8 cellular contexts compared by ENCODE assay signal in genomic region chr15:40238927-40239591, GRCh38. TPM values are rescaled to one million over a fixed set of nuclear protein-coding genes. Genes with fewer than 3 reads are reported as not detected.
A peak's percentile ranks its signal among the peaks of the same experiment; 100 is the strongest.
DNase-seq lines count a peak whose midpoint lies in the region; ATAC-seq, FAIRE-seq and TF ChIP-seq lines count a peak whose summit lies in the region.

PAK6 (plus strand) TSS chr15:40239063; CDS start chr15:40264786, 25,723 bp downstream.

- H3K9me3 Mint-ChIP-seq in activated CD4-positive, alpha-beta T cell treated with anti-CD3 and anti-CD28 coated beads, Interleukin-2, amount 10 ng/mL, durations not matched to agents 7 days and 5 days = no peaks in the 10 kb centered on the region
- no peaks in the 10 kb centered on the region for H3K9me3 Mint-ChIP-seq in naive thymus-derived CD8-positive, alpha-beta T cell

- no peaks in the 10 kb centered on the region for H3K9me2 ChIP-seq in MM.1S (replicated peaks; ENCODE audit: insufficient read depth, low read length)

- no peaks in the 10 kb centered on the region for H3K27me3 ChIP-seq in MM.1S (replicated peaks; ENCODE audit: insufficient read depth, low read length)
- peaks cover 0 to 21% (median 0%) of the 10 kb centered on the region in 4 donors for H3K27me3 ChIP-seq in esophagus squamous epithelium
- H3K27me3 ChIP-seq in tibial artery = peaks cover 0 to 26% of the 10 kb centered on the region in 2 donors

- intact Hi-C loops in esophagus squamous epithelium (cut with DNase I) (no loop called here), tibial artery (cut with DNase I; ENCODE audit: low total_unique reads) (no loop called here)

- H3K79me2 ChIP-seq in MM.1S (ENCODE audit: low read length) = no peaks in the 10 kb centered on the region

- peak in 1 of 4 donors; percentile 17 for TF ChIP-seq POLR2A in esophagus squamous epithelium (IDR thresholded peaks at IDR 0.05)

- CTCF ChIA-PET in activated CD4-positive, alpha-beta T cell treated with anti-CD3 and anti-CD28 coated beads, Interleukin-2, amount 10 ng/mL, durations not matched to agents 7 days and 5 days (lab: Charles Lee) = interaction anchor here (0.6 to 1.5 kb wide), 5 partner anchors 9 to 238 kb away, joined by 3 to 7 read pairs (median 3); no protein-coding TSS in a partner anchor

- peak within 1 kb of the TSS; percentile 19; the same call in 1 of the 2 replicates for H2AFZ ChIP-seq in MM.1S (ENCODE audit: low read length)

- H3K4me3 Mint-ChIP-seq in activated CD4-positive, alpha-beta T cell treated with anti-CD3 and anti-CD28 coated beads, Interleukin-2, amount 10 ng/mL, durations not matched to agents 7 days and 5 days = no peak within 1 kb of the TSS
- H3K4me3 Mint-ChIP-seq in naive thymus-derived CD8-positive, alpha-beta T cell = peak within 1 kb of the TSS in 7 of 10 donors; percentile 6 to 69 (median 19)

- TF ChIP-seq CTCF in MM.1S (IDR thresholded peaks at IDR 0.05; ENCODE audit: low read length) = no peak
- TF ChIP-seq CTCF in esophagus squamous epithelium (IDR thresholded peaks at IDR 0.05) = no peak
- no peak for TF ChIP-seq CTCF in tibial artery (IDR thresholded peaks at IDR 0.05)

- no peak within 1 kb of the TSS for H3K27ac ChIP-seq in MM.1S (ENCODE audit: low read length)
- peak within 1 kb of the TSS; percentile 82 to 94 (median 86) for H3K27ac ChIP-seq in esophagus squamous epithelium
- H3K27ac ChIP-seq in tibial artery = no peak within 1 kb of the TSS

- H3K4me3 ChIP-seq in MM.1S (ENCODE audit: low read length) = peak within 1 kb of the TSS; percentile 34; the same call in 1 of the 2 replicates
- peak within 1 kb of the TSS; percentile 26 to 63 (median 50) for H3K4me3 ChIP-seq in esophagus squamous epithelium
- peak within 1 kb of the TSS; percentile 8 to 44 for H3K4me3 ChIP-seq in tibial artery

- H3K36me3 Mint-ChIP-seq in activated CD4-positive, alpha-beta T cell treated with anti-CD3 and anti-CD28 coated beads, Interleukin-2, amount 10 ng/mL, durations not matched to agents 7 days and 5 days (ENCODE audit: low read depth) = no peaks in the 10 kb centered on the region
- H3K36me3 Mint-ChIP-seq in naive thymus-derived CD8-positive, alpha-beta T cell = peaks cover 0 to 2% (median 0%) of the 10 kb centered on the region in 3 donors

- POLR2A ChIA-PET in activated CD4-positive, alpha-beta T cell treated with anti-CD3 and anti-CD28 coated beads, Interleukin-2, amount 10 ng/mL, durations not matched to agents 7 days and 5 days (lab: Charles Lee) = no interaction called here
- POLR2A ChIA-PET in naive thymus-derived CD8-positive, alpha-beta T cell (lab: Charles Lee) = no interaction called here

- no peaks in the 10 kb centered on the region for H3K36me3 ChIP-seq in MM.1S (replicated peaks; ENCODE audit: insufficient read depth, low read length)
- no peaks in the 10 kb centered on the region for H3K36me3 ChIP-seq in esophagus squamous epithelium
- no peaks in the 10 kb centered on the region for H3K36me3 ChIP-seq in tibial artery

- no peaks in the 10 kb centered on the region for H3K9me3 ChIP-seq in MM.1S (replicated peaks; ENCODE audit: insufficient read depth, low read length)
- H3K9me3 ChIP-seq in esophagus squamous epithelium = no peaks in the 10 kb centered on the region
- no peaks in the 10 kb centered on the region for H3K9me3 ChIP-seq in tibial artery

- ATAC-seq in naive thymus-derived CD8-positive, alpha-beta T cell = peak; percentile 33 to 63
- ATAC-seq in GM21786 (IDR thresholded peaks at IDR 0.05; ENCODE audit: unreplicated experiment) = no peak

- WGBS in esophagus squamous epithelium, 2 donors = 0 to 1% methylated on average over 8 to 17 of the region's 36 CpGs

- H3K27ac Mint-ChIP-seq in activated CD4-positive, alpha-beta T cell treated with anti-CD3 and anti-CD28 coated beads, Interleukin-2, amount 10 ng/mL, durations not matched to agents 7 days and 5 days = no peak within 1 kb of the TSS
- peak within 1 kb of the TSS in 3 of 10 donors; percentile 6 to 57 (median 36) for H3K27ac Mint-ChIP-seq in naive thymus-derived CD8-positive, alpha-beta T cell

- FAIRE-seq in GM19239 (lab: Jason Lieb, UNC) = no peak

- H3K4me2 ChIP-seq in MM.1S (ENCODE audit: low read depth, low read length) = peak within 1 kb of the TSS; percentile 59

- DNase-seq in ELF-1 (ENCODE audit: low read depth, low spot score) (peak; percentile 88), MM.1S (no peak), esophagus squamous epithelium (lab: John Stamatoyannopoulos, UW) (no peak), tibial artery (no peak), GM19239 (ENCODE audit: insufficient read length, low spot score) (no peak)
- peak; percentile 22 for DNase-seq in activated CD4-positive, alpha-beta T cell treated with anti-CD3 and anti-CD28 coated beads, Interleukin-2, amount 10 ng/mL, durations not matched to agents 7 days and 5 days
- peak in 2 of 10 donors; percentile 24 to 50 for DNase-seq in naive thymus-derived CD8-positive, alpha-beta T cell

- H3K4me1 ChIP-seq in MM.1S (ENCODE audit: low read length) (peaks cover 16% of the 10 kb centered on the region), esophagus squamous epithelium (peaks cover 37 to 78% (median 48%) of the 10 kb centered on the region in 3 donors), tibial artery (peaks cover 0 to 24% (median 11%) of the 10 kb centered on the region in 4 donors)

- H3K27me3 Mint-ChIP-seq in activated CD4-positive, alpha-beta T cell treated with anti-CD3 and anti-CD28 coated beads, Interleukin-2, amount 10 ng/mL, durations not matched to agents 7 days and 5 days = peaks cover 17% of the 10 kb centered on the region
- peaks cover 11 to 43% (median 16%) of the 10 kb centered on the region in 5 donors for H3K27me3 Mint-ChIP-seq in naive thymus-derived CD8-positive, alpha-beta T cell

- H3K9ac ChIP-seq in MM.1S (ENCODE audit: low read length) = no peak within 1 kb of the TSS; the same call in 1 of the 2 replicates

- no peaks in the 10 kb centered on the region; the same call in 1 of the 2 replicates for H3F3A ChIP-seq in MM.1S (ENCODE audit: insufficient read depth, low read length)

- peaks cover 6% of the 10 kb centered on the region for H3K4me1 Mint-ChIP-seq in activated CD4-positive, alpha-beta T cell treated with anti-CD3 and anti-CD28 coated beads, Interleukin-2, amount 10 ng/mL, durations not matched to agents 7 days and 5 days
- H3K4me1 Mint-ChIP-seq in naive thymus-derived CD8-positive, alpha-beta T cell = peaks cover 0 to 18% (median 14%) of the 10 kb centered on the region in 4 donors

- no peaks in the 10 kb centered on the region for H4K20me1 ChIP-seq in MM.1S (ENCODE audit: insufficient read depth, low read length)

RNA-seq across cellular contexts. Expression of gene PAK6, which starts in this region (rescaled TPM):
- under 1 TPM; 0.35 to 0.47 TPM for total RNA-seq in activated CD4-positive, alpha-beta T cell treated with anti-CD3 and anti-CD28 coated beads, Interleukin-2, amount 10 ng/mL, durations not matched to agents 7 days and 5 days
- 10 to 100 TPM; 31.5 to 53.5 (median 37.2) TPM for total RNA-seq in esophagus squamous epithelium
- total RNA-seq in naive thymus-derived CD8-positive, alpha-beta T cell = not detected
- polyA plus RNA-seq in naive thymus-derived CD8-positive, alpha-beta T cell = 1 to 10 TPM in 1 of 3 donors, not detected in 2; 1.1 TPM

Comparison
In these comparisons a context has a peak if more than half of its experiments do, and no peak if none do; other contexts are left out.
1. RNA of gene PAK6 (total RNA-seq): 31.5 to 53.5 TPM in esophagus squamous epithelium; 0.35 to 0.47 TPM in activated CD4-positive, alpha-beta T cell treated with anti-CD3 and anti-CD28 coated beads, Interleukin-2, amount 10 ng/mL, durations not matched to agents 7 days and 5 days and not detected in naive thymus-derived CD8-positive, alpha-beta T cell; every median in the first group is over 10 times any median in the second.
2. Peak in DNase-seq in activated CD4-positive, alpha-beta T cell treated with anti-CD3 and anti-CD28 coated beads, Interleukin-2, amount 10 ng/mL, durations not matched to agents 7 days and 5 days; RNA of the gene not detected or under 1 TPM.
3. H3K27ac ChIP-seq: peak in esophagus squamous epithelium (4 of 4); none in MM.1S (single experiment) and tibial artery (0 of 2).
4. Peak in every context shown above with its lines, with median percentiles within 50 percentile points of each other: H3K4me3 ChIP-seq.